24 cellular contexts compared by ENCODE assay signal in genomic region chr2:119022678-119023077, GRCh38.
"Had no signal": no experiment of that assay in that cellular context is flagged by ENCODE, and none has a peak within 500 bp of the region (broad histone marks: within the 10 kb centered on the region; RNA-seq: fewer than 3 reads in every experiment).

No MANE protein-coding gene starts in this region.

- H3K27me3 ChIP-seq: neural progenitor cell, right atrium auricular region, right lobe of liver, upper lobe of right lung, uterus had no signal

- DNase-seq: hypothalamus; left ventricle myocardium inferior; mesendoderm; naive B cell; natural killer cell; nephron progenitor cell; occipital lobe; right lobe of liver; stimulated activated CD4-positive, alpha-beta T cell treated with anti-CD3 and anti-CD28 coated beads, Interleukin-1b, Interleukin-23, amount 100 ng/mL, for 48 hours; stimulated activated CD4-positive, alpha-beta T cell treated with anti-CD3 and anti-CD28 coated beads, Interleukin-2, amount 100 ng/mL, for 48 hours; stimulated activated CD4-positive, alpha-beta T cell treated with anti-CD3 and anti-CD28 coated beads, Interleukin-4, amount 100 ng/mL, for 4 hours; stimulated activated CD8-positive, alpha-beta memory T cell treated with anti-CD3 and anti-CD28 coated beads, Interleukin-4, amount 100 ng/mL, for 48 hours; stimulated activated naive CD4-positive, alpha-beta T cell treated with Interleukin-2 at 50 U/mL for 16 hours; tibial artery; trophoblast cell; upper lobe of right lung; uterus had no signal

- H3K36me3 ChIP-seq: left ventricle myocardium inferior, neural progenitor cell, neutrophil, right atrium auricular region, right lobe of liver, suprapubic skin, thoracic aorta, tibial artery, upper lobe of right lung, uterus had no signal

- H3K9me3 ChIP-seq: left ventricle myocardium inferior, neutrophil, right atrium auricular region, right lobe of liver, suprapubic skin, thoracic aorta, tibial artery, upper lobe of right lung, uterus had no signal

- H3K4me1 ChIP-seq: left ventricle myocardium inferior, neural progenitor cell, right atrium auricular region, right lobe of liver, suprapubic skin, tibial artery, upper lobe of right lung, uterus had no signal

- H3K4me3 ChIP-seq: left ventricle myocardium inferior, lung, neural progenitor cell, right atrium auricular region, right lobe of liver, smooth muscle cell, suprapubic skin, thoracic aorta, tibial artery, upper lobe of right lung, uterus had no signal

- H3K27ac ChIP-seq: left ventricle myocardium inferior, neural progenitor cell, neutrophil, right atrium auricular region, right lobe of liver, suprapubic skin, thoracic aorta, tibial artery, upper lobe of right lung, uterus had no signal
